15 cellular contexts compared by ENCODE assay signal in genomic region chr5:139683295-139684271, GRCh38. TPM values are rescaled to one million over a fixed set of nuclear protein-coding genes. Genes with fewer than 3 reads are reported as not detected.
DNase-seq lines count a peak whose midpoint lies in the region; ATAC-seq and TF ChIP-seq lines count a peak whose summit lies in the region.
"Had no signal": no experiment of that assay in that cellular context is flagged by ENCODE, and none has a peak within 500 bp of the region (broad histone marks: within the 10 kb centered on the region; RNA-seq: fewer than 3 reads in every experiment).

No MANE protein-coding gene starts in this region.

- H3K36me3 Mint-ChIP-seq in Calu3 (ENCODE audit: insufficient read depth, unreplicated experiment) = peaks cover 68% of the 10 kb centered on the region

- CTCF ChIA-PET in Calu3 (lab: Charles Lee) = no interaction called here

- in situ Hi-C loops in GM13976 (cut with MboI; ENCODE audit: low sequenced_read_pairs, unreplicated experiment) = no loop called here

- H3K27ac ChIP-seq in cingulate gyrus (ENCODE audit: low read depth, low read length) = peak overlapping the region; percentile 97
- peak overlapping the region; percentile 56 for H3K27ac ChIP-seq in osteoblast (ENCODE audit: low read depth, low read length)

- H3K27me3 ChIP-seq in osteoblast (ENCODE audit: insufficient read depth, low read length) = no peaks in the 10 kb centered on the region

- TF ChIP-seq POLR2A in NB4 (IDR thresholded peaks at IDR 0.05; ENCODE audit: extremely low read depth, insufficient read length) = no peak

- H3K4me3 ChIP-seq in NB4 (ENCODE audit: low read depth, low read length) (no peak overlapping the region), osteoblast (ENCODE audit: insufficient read depth, low read length) (no peak overlapping the region)
- H3K4me3 ChIP-seq: HAP-1 had no signal

- H3K27ac Mint-ChIP-seq in Calu3 (ENCODE audit: unreplicated experiment) = no peak overlapping the region

- ATAC-seq in HG03196 (IDR thresholded peaks at IDR 0.05; ENCODE audit: unreplicated experiment) = no peak
- no peak for ATAC-seq in HG02642 (IDR thresholded peaks at IDR 0.05; ENCODE audit: poor library complexity, unreplicated experiment)
- ATAC-seq: activated CD4-positive, CD25-positive, alpha-beta regulatory T cell treated with anti-CD3 and anti-CD28 coated beads, Interleukin-2, amount 50 U/mL, for 24 hours had no signal

- intact Hi-C loops in Calu3 (cut with micrococcal nuclease; ENCODE audit: unreplicated experiment) = no loop called here

- TF ChIP-seq CTCF in Calu3 (IDR thresholded peaks at IDR 0.05; ENCODE audit: unreplicated experiment) (no peak), NB4 (IDR thresholded peaks at IDR 0.05; ENCODE audit: low read depth, low read length) (no peak), osteoblast (IDR thresholded peaks at IDR 0.05; ENCODE audit: extremely low read depth, low read depth, low read length) (no peak), GM13976 (IDR thresholded peaks at IDR 0.05; ENCODE audit: borderline replicate concordance, control extremely low read depth, extremely low read depth, insufficient read depth, missing control alignments) (no peak)

- no peaks in the 10 kb centered on the region for H3K9me3 Mint-ChIP-seq in Calu3 (ENCODE audit: low read depth, unreplicated experiment)
- H3K9me3 Mint-ChIP-seq: CD14-positive monocyte had no signal

- no peaks in the 10 kb centered on the region for H3K9me3 ChIP-seq in osteoblast (ENCODE audit: low read depth, low read length)
- H3K9me3 ChIP-seq: HAP-1 had no signal

- H3K4me2 ChIP-seq in osteoblast (ENCODE audit: insufficient read depth, low read length) = no peak overlapping the region

- BruUV-seq in Calu3 (replicated peaks; lab: Mats Ljungman, UMichigan) = TSS peak; percentile 93

- H4K20me1 ChIP-seq in osteoblast (ENCODE audit: insufficient read depth, low read length) = peaks cover 62% of the 10 kb centered on the region

- peaks cover 11% of the 10 kb centered on the region for H3K4me1 ChIP-seq in osteoblast (ENCODE audit: insufficient read depth, low read length)
- H3K4me1 ChIP-seq: HAP-1 had no signal

- no peak for DNase-seq in Calu3
- peak; percentile 42 for DNase-seq in NB4 (ENCODE audit: low read depth)
- no peak for DNase-seq in osteoblast (ENCODE audit: insufficient read length, low spot score, missing footprints)
- no peak for DNase-seq in GM13976 (ENCODE audit: low spot score)
- no peak for DNase-seq in stimulated activated CD4-positive, alpha-beta T cell treated with anti-CD3 and anti-CD28 coated beads, Interleukin-1b, Interleukin-23, amount 100 ng/mL, for 48 hours
- DNase-seq: activated T-cell treated with anti-CD3 and anti-CD28 coated beads for 4 hours; amniotic stem cell; stimulated activated CD4-positive, alpha-beta T cell treated with anti-CD3 and anti-CD28 coated beads, Interleukin-4, amount 100 ng/mL, for 1 hour; stimulated activated naive CD4-positive, alpha-beta T cell had no signal

- peaks cover 73% of the 10 kb centered on the region for H3K36me3 ChIP-seq in osteoblast (ENCODE audit: insufficient read depth, low read length)
- H3K36me3 ChIP-seq: HAP-1 had no signal

- H3K4me1 Mint-ChIP-seq in Calu3 (ENCODE audit: low read depth, unreplicated experiment) = peaks cover 15% of the 10 kb centered on the region

- no peak overlapping the region for H2AFZ ChIP-seq in osteoblast (ENCODE audit: low read length)

- no peaks in the 10 kb centered on the region for H3K27me3 Mint-ChIP-seq in Calu3 (ENCODE audit: unreplicated experiment)

- H3K4me3 Mint-ChIP-seq in Calu3 (ENCODE audit: low read depth, unreplicated experiment) = no peak overlapping the region
- H3K4me3 Mint-ChIP-seq: CD14-positive monocyte had no signal

- peaks cover 91% of the 10 kb centered on the region for H3K79me2 ChIP-seq in osteoblast (ENCODE audit: insufficient read depth, low read length)

RNA-seq across cellular contexts. Expression of gene CXXC5, which starts 35.4 kb away (rescaled TPM):
- total RNA-seq in Calu3 (2022) = 64.1 and 69.1 TPM in 2 replicates
- total RNA-seq in osteoblast = 186 and 210 TPM in 2 replicates
